In genomic region chr14:90419200-90419599, GRCh38 we compare ENCODE assay signal across 8 cellular contexts. TPM values are rescaled to one million over a fixed set of nuclear protein-coding genes. Genes with fewer than 3 reads are reported as not detected.
DNase-seq lines count a peak whose midpoint lies in the region; ATAC-seq, FAIRE-seq and TF ChIP-seq lines count a peak whose summit lies in the region.

No MANE protein-coding gene starts in this region.

- TF ChIP-seq CTCF in brain (conservative IDR thresholded peaks at IDR 0.05): no peak

- peak overlapping the region in 4 of 5 experiments; percentile 28 to 87 (median 77) for H3K27ac Mint-ChIP-seq in brain
- H3K27ac Mint-ChIP-seq in activated CD4-positive, alpha-beta T cell treated with anti-CD3 and anti-CD28 coated beads, Interleukin-2, amount 10 ng/mL, durations not matched to agents 24 days and 14 days: no peak overlapping the region

- ATAC-seq in activated CD4-positive, CD25-positive, alpha-beta regulatory T cell treated with anti-CD3 and anti-CD28 coated beads, Interleukin-2, amount 50 U/mL, for 24 hours: no peak
- no peak for ATAC-seq in GM21576 (IDR thresholded peaks at IDR 0.05; ENCODE audit: unreplicated experiment)

- H3K4me3 Mint-ChIP-seq in brain: no peak overlapping the region
- no peak overlapping the region for H3K4me3 Mint-ChIP-seq in activated CD4-positive, alpha-beta T cell treated with anti-CD3 and anti-CD28 coated beads, Interleukin-2, amount 10 ng/mL, durations not matched to agents 24 days and 14 days

- peak; percentile 50 for DNase-seq in NCI-H2227 (lab: John Stamatoyannopoulos, UW; ENCODE audit: unreplicated experiment)
- DNase-seq in NCI-H2227 treated with DMSO at 0.1 percent for 48 hours (lab: John Stamatoyannopoulos, UW): no peak
- DNase-seq in kidney glomerular epithelial cell (lab: John Stamatoyannopoulos, UW): peak; percentile 95
- peak; percentile 71 for DNase-seq in urothelium cell line (ENCODE audit: low spot score)
- DNase-seq in activated CD4-positive, alpha-beta T cell treated with anti-CD3 and anti-CD28 coated beads, Interleukin-2, amount 10 ng/mL, durations not matched to agents 24 days and 14 days: no peak

- FAIRE-seq in urothelium cell line (lab: Jason Lieb, UNC): no peak

- peaks cover 0 to 11% (median 7%) of the 10 kb centered on the region in 5 experiments for H3K9me3 Mint-ChIP-seq in brain
- no peaks in the 10 kb centered on the region for H3K9me3 Mint-ChIP-seq in activated CD4-positive, alpha-beta T cell treated with anti-CD3 and anti-CD28 coated beads, Interleukin-2, amount 10 ng/mL, durations not matched to agents 24 days and 14 days

- H3K27me3 Mint-ChIP-seq in brain: peaks cover 8% of the 10 kb centered on the region
- peaks cover 3% of the 10 kb centered on the region for H3K27me3 Mint-ChIP-seq in activated CD4-positive, alpha-beta T cell treated with anti-CD3 and anti-CD28 coated beads, Interleukin-2, amount 10 ng/mL, durations not matched to agents 24 days and 14 days

- intact Hi-C loops in activated CD4-positive, alpha-beta T cell treated with anti-CD3 and anti-CD28 coated beads, Interleukin-2, amount 10 ng/mL, durations not matched to agents 24 days and 14 days (cut with micrococcal nuclease): no loop called here

- H3K4me1 Mint-ChIP-seq in brain: peaks cover 31% of the 10 kb centered on the region
- no peaks in the 10 kb centered on the region for H3K4me1 Mint-ChIP-seq in activated CD4-positive, alpha-beta T cell treated with anti-CD3 and anti-CD28 coated beads, Interleukin-2, amount 10 ng/mL, durations not matched to agents 24 days and 14 days

- no peaks in the 10 kb centered on the region for H3K36me3 Mint-ChIP-seq in brain
- H3K36me3 Mint-ChIP-seq in activated CD4-positive, alpha-beta T cell treated with anti-CD3 and anti-CD28 coated beads, Interleukin-2, amount 10 ng/mL, durations not matched to agents 24 days and 14 days (ENCODE audit: low read depth): no peaks in the 10 kb centered on the region

RNA-seq across cellular contexts. Expression of gene CALM1, which starts 22.4 kb away (rescaled TPM):
- polyA plus RNA-seq in brain (ENCODE audit: insufficient read depth, low read depth, low replicate concordance): 668 TPM
- 471 and 482 TPM in 2 replicates for total RNA-seq in activated CD4-positive, alpha-beta T cell treated with anti-CD3 and anti-CD28 coated beads, Interleukin-2, amount 10 ng/mL, durations not matched to agents 24 days and 14 days

Comparison
In these comparisons a context has a peak if more than half of its experiments do, and no peak if none do; other contexts are left out.
1. DNase-seq: peak in NCI-H2227 (single experiment), kidney glomerular epithelial cell (single experiment) and urothelium cell line (single experiment); none in NCI-H2227 treated with DMSO at 0.1 percent for 48 hours (single experiment) and activated CD4-positive, alpha-beta T cell treated with anti-CD3 and anti-CD28 coated beads, Interleukin-2, amount 10 ng/mL, durations not matched to agents 24 days and 14 days (single experiment).